In the genomic region with DNA sequence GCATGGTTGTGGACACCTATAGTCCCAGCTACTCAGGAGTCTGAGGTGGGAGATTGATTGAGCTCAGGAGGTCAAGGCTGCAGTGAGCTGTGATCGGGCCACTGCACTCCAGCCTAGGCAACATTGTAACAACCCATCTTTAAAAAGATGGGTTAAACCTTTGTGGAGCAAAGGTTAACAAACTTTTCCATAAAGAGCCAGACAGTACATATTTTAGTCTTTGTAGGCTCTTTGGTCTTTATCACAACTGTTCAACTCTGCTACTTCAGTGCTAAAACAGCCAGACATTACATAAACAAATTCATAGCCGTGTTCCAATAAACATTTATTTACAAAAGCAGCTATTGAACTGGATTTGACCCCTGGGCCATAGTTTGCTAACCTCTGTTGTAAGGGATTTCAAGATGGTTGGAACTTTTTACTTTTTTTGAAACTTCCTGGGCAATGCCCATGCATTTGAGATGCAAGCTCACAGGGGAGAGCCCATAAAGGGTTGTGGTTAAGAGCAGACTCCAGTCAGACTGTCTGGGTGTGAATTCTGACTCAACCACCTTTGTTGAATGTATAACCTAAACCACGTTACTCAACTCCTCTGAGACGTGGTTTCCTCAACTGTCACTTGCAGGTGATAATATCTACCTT, we compare ENCODE assay signal across 9 cellular contexts. TPM values are rescaled to one million over a fixed set of nuclear protein-coding genes. Genes with fewer than 3 reads are reported as not detected.
A peak's percentile ranks its signal among the peaks of the same experiment; 100 is the strongest.
DNase-seq lines count a peak whose midpoint lies in the region; ATAC-seq and TF ChIP-seq lines count a peak whose summit lies in the region.
"Had no signal": no experiment of that assay in that cellular context is flagged by ENCODE, and none has a peak within 500 bp of the region (broad histone marks: within the 10 kb centered on the region; RNA-seq: fewer than 3 reads in every experiment).

No MANE protein-coding gene starts in this region.

- H3K36me3 ChIP-seq in breast epithelium = no peaks in the 10 kb centered on the region
- H3K36me3 ChIP-seq in SJCRH30 = peaks cover 15% of the 10 kb centered on the region
- H3K36me3 ChIP-seq in adrenal gland (replicated peaks in 1 of 2) = no peaks in the 10 kb centered on the region

- TF ChIP-seq CTCF in MCF 10A (IDR thresholded peaks at IDR 0.05; ENCODE audit: unreplicated experiment) = no peak
- no peak for TF ChIP-seq CTCF in breast epithelium (IDR thresholded peaks at IDR 0.05)
- no peak for TF ChIP-seq CTCF in adrenal gland (IDR thresholded peaks at IDR 0.05)

- no peaks in the 10 kb centered on the region for H3K9me3 Mint-ChIP-seq in MCF 10A (ENCODE audit: unreplicated experiment)
- H3K9me3 Mint-ChIP-seq in stimulated activated naive CD8-positive, alpha-beta T cell treated with anti-CD3 and anti-CD28 coated beads, Interleukin-15, amount 100 ng/mL, for 72 hours = no peaks in the 10 kb centered on the region

- DNase-seq in MCF 10A (ENCODE audit: unreplicated experiment) (peak; percentile 89), breast epithelium (ENCODE audit: low spot score in 2 of 2) (no peak), SJCRH30 (no peak), adrenal gland (no peak)
- DNase-seq in Jurkat, Clone E6-1 (ENCODE audit: low read depth, low spot score) = peak; percentile 91
- DNase-seq in central memory CD4-positive, alpha-beta T cell = peak; percentile 77
- peak; percentile 52 to 73 for DNase-seq in stimulated activated naive CD8-positive, alpha-beta T cell treated with anti-CD3 and anti-CD28 coated beads, Interleukin-15, amount 100 ng/mL, for 72 hours

- no peak overlapping the region for H3K27ac Mint-ChIP-seq in MCF 10A (ENCODE audit: low read depth, unreplicated experiment)
- no peak overlapping the region for H3K27ac Mint-ChIP-seq in stimulated activated naive CD8-positive, alpha-beta T cell treated with anti-CD3 and anti-CD28 coated beads, Interleukin-15, amount 100 ng/mL, for 72 hours

- no peaks in the 10 kb centered on the region for H3K9me3 ChIP-seq in breast epithelium
- no peaks in the 10 kb centered on the region for H3K9me3 ChIP-seq in SJCRH30 (replicated peaks)
- no peaks in the 10 kb centered on the region for H3K9me3 ChIP-seq in adrenal gland (replicated peaks in 1 of 3)

- no TSS peak for BruUV-seq in MCF 10A (replicated peaks; lab: Mats Ljungman, UMichigan)

- no peak overlapping the region for H3K4me3 ChIP-seq in breast epithelium
- H3K4me3 ChIP-seq in Jurkat, Clone E6-1 (ENCODE audit: low read length) = no peak overlapping the region
- no peak overlapping the region for H3K4me3 ChIP-seq in SJCRH30
- H3K4me3 ChIP-seq in adrenal gland = no peak overlapping the region

- peaks cover 31% of the 10 kb centered on the region for H3K4me1 Mint-ChIP-seq in MCF 10A (ENCODE audit: insufficient read depth, unreplicated experiment)
- H3K4me1 Mint-ChIP-seq in stimulated activated naive CD8-positive, alpha-beta T cell treated with anti-CD3 and anti-CD28 coated beads, Interleukin-15, amount 100 ng/mL, for 72 hours = peaks cover 36% of the 10 kb centered on the region

- H3K27me3 ChIP-seq in breast epithelium (no peaks in the 10 kb centered on the region), SJCRH30 (no peaks in the 10 kb centered on the region), adrenal gland (no peaks in the 10 kb centered on the region)

- no peak for TF ChIP-seq POLR2A in breast epithelium (IDR thresholded peaks at IDR 0.05)
- no peak for TF ChIP-seq POLR2A in adrenal gland (IDR thresholded peaks at IDR 0.05)

- POLR2A ChIA-PET in MCF 10A (lab: Yijun Ruan, JAX) = interaction anchor here (0.6 to 4.6 kb wide), 5 partner anchors 11 to 409 kb away, joined by 3 to 68 read pairs (median 3); partner anchors contain the start of gene INAVA

- intact Hi-C loops in MCF 10A (cut with micrococcal nuclease) = no loop called here
- intact Hi-C loops in breast epithelium (cut with DNase I; ENCODE audit: low total_unique reads) = no loop called here
- intact Hi-C loops in adrenal gland (cut with DNase I) = no loop called here

- H3K27ac ChIP-seq in breast epithelium (no peak overlapping the region), SJCRH30 (no peak overlapping the region), adrenal gland (no peak overlapping the region)

- no peak overlapping the region for H3K4me3 Mint-ChIP-seq in MCF 10A (ENCODE audit: unreplicated experiment)
- no peak overlapping the region for H3K4me3 Mint-ChIP-seq in stimulated activated naive CD8-positive, alpha-beta T cell treated with anti-CD3 and anti-CD28 coated beads, Interleukin-15, amount 100 ng/mL, for 72 hours

- H3K36me3 Mint-ChIP-seq in MCF 10A (ENCODE audit: insufficient read depth, unreplicated experiment) = peaks cover 81% of the 10 kb centered on the region

- H3K4me1 ChIP-seq in breast epithelium = peaks cover 0 to 4% of the 10 kb centered on the region in 2 donors
- no peaks in the 10 kb centered on the region for H3K4me1 ChIP-seq in SJCRH30
- no peaks in the 10 kb centered on the region for H3K4me1 ChIP-seq in adrenal gland (replicated peaks in 1 of 2)

- CTCF ChIA-PET in MCF 10A (lab: Yijun Ruan, JAX) = interaction anchor here (0.6 to 2.6 kb wide), 7 partner anchors 9 to 283 kb away, joined by 3 to 16 read pairs (median 4); no protein-coding TSS in a partner anchor

- WGBS in adrenal gland, 4 donors = 75 to 80% (median 79%) methylated on average over 4 of the region's 4 CpGs

- H3K27me3 Mint-ChIP-seq in MCF 10A (ENCODE audit: insufficient read depth, unreplicated experiment) = no peaks in the 10 kb centered on the region
- H3K27me3 Mint-ChIP-seq in stimulated activated naive CD8-positive, alpha-beta T cell treated with anti-CD3 and anti-CD28 coated beads, Interleukin-15, amount 100 ng/mL, for 72 hours = peaks cover 54% of the 10 kb centered on the region

- ATAC-seq in stimulated activated naive CD8-positive, alpha-beta T cell treated with anti-CD3 and anti-CD28 coated beads, Interleukin-15, amount 100 ng/mL, for 72 hours = peak; percentile 99
- ATAC-seq in HG03025 (IDR thresholded peaks at IDR 0.05; ENCODE audit: low FRiP score, unreplicated experiment) = no peak

RNA-seq across cellular contexts. Expression of gene INAVA, which starts 10.8 kb away (rescaled TPM):
- total RNA-seq in MCF 10A (2022) = 25.1 and 30.5 TPM in 2 replicates
- total RNA-seq in breast epithelium = 1 to 10 TPM in 2 of 3 donors, not detected in 1; 1.0 to 7.5 TPM
- not detected for polyA plus RNA-seq in Jurkat, Clone E6-1 (2012; ENCODE audit: insufficient read depth, insufficient read length)
- 16.1 and 19.8 TPM in 2 replicates for total RNA-seq in SJCRH30 (2014; rRNA removed; shearing (Covaris generic))
- total RNA-seq in adrenal gland = under 1 TPM in 3 of 8 donors, not detected in 5; 0.14 to 0.46 (median 0.21) TPM
- polyA plus RNA-seq in adrenal gland = under 1 TPM in 2 of 3 donors, not detected in 1; 0.03 to 0.24 TPM

RNA-seq across cellular contexts. Expression of gene GPR25, which starts 32.8 kb away (rescaled TPM):
- total RNA-seq in MCF 10A (2022) (0.25 and 0.68 TPM in 2 replicates), breast epithelium (under 1 TPM in 1 of 3 donors, not detected in 2; 0.29 TPM), adrenal gland (under 1 TPM in 2 of 8 donors, not detected in 6; 0.18 to 0.69 TPM)
- not detected for polyA plus RNA-seq in Jurkat, Clone E6-1 (2012; ENCODE audit: insufficient read depth, insufficient read length)
- total RNA-seq in SJCRH30 (2014; rRNA removed; shearing (Covaris generic)) = not detected in 2 replicates
- polyA plus RNA-seq in adrenal gland = not detected
- total RNA-seq: myocyte had no signal

Comparison
In these comparisons a context has a peak if more than half of its experiments do, and no peak if none do; other contexts are left out.
1. DNase-seq: peak in MCF 10A (single experiment), Jurkat, Clone E6-1 (single experiment), central memory CD4-positive, alpha-beta T cell (single experiment) and stimulated activated naive CD8-positive, alpha-beta T cell treated with anti-CD3 and anti-CD28 coated beads, Interleukin-15, amount 100 ng/mL, for 72 hours (2 of 2); none in breast epithelium (0 of 2), SJCRH30 (0 of 2) and adrenal gland (0 of 7).